ENCODE assay signal across 22 cellular contexts in the genomic region with DNA sequence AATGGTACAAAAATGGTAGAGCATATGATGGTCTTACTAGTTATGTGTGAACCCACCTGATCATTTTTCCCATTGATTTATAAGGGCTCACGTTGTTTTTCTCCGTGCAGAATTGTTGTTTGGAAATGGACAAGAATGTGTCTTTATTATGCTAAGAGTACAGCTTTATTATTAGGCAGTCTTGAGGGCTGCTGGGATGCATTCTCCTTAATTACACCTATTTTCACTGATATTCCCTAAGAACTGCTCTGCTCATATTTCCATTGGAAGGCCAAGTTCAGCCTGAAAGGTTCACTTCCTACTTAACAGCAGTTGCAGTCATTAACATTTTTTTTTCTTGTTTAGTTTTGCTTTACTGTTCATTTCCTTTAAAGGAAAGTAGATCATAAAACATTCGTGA.
DNase-seq lines count a peak whose midpoint lies in the region; ATAC-seq, FAIRE-seq and TF ChIP-seq lines count a peak whose summit lies in the region.
"Had no signal": no experiment of that assay in that cellular context is flagged by ENCODE, and none has a peak within 500 bp of the region (broad histone marks: within the 10 kb centered on the region; RNA-seq: fewer than 3 reads in every experiment).

No MANE protein-coding gene starts in this region.

- TF ChIP-seq CTCF in astrocyte (IDR thresholded peaks at IDR 0.05; ENCODE audit: insufficient read depth, low read depth, low read length) (no peak), glutamatergic neuron (IDR thresholded peaks at IDR 0.05; ENCODE audit: partially characterized antibody, unreplicated experiment) (no peak)

- H3K27me3 Mint-ChIP-seq in astrocyte (ENCODE audit: low read depth, unreplicated experiment) (no peaks in the 10 kb centered on the region), glutamatergic neuron (ENCODE audit: unreplicated experiment) (no peaks in the 10 kb centered on the region)

- H2AFZ ChIP-seq in astrocyte (ENCODE audit: low read depth, low read length): peak overlapping the region; percentile 68
- peak overlapping the region; percentile 57 for H2AFZ ChIP-seq in neuronal stem cell (ENCODE audit: low read length)
- H2AFZ ChIP-seq: GM23248 had no signal

- no peak for FAIRE-seq in astrocyte (lab: Jason Lieb, UNC)
- FAIRE-seq: D721Med, HTR-8/SVneo had no signal

- peak overlapping the region; percentile 73 for H3K27ac Mint-ChIP-seq in astrocyte (ENCODE audit: unreplicated experiment)
- H3K27ac Mint-ChIP-seq in glutamatergic neuron (ENCODE audit: unreplicated experiment): peak overlapping the region; percentile 85
- H3K27ac Mint-ChIP-seq: memory B cell; T-helper 1 cell treated with Interleukin-12 subunit alpha and Interleukin-12 subunit beta and Interleukin-4 antibody, amounts not matched to agents 30 μg/mL and 1 μg/mL, for 36 hours had no signal

- no peak overlapping the region for H3K27ac ChIP-seq in astrocyte (ENCODE audit: low read depth, low read length)
- H3K27ac ChIP-seq in neuronal stem cell (replicated peaks; ENCODE audit: low read length): no peak overlapping the region
- H3K27ac ChIP-seq: coronary artery, GM23248, neutrophil, vagina had no signal

- ATAC-seq in HG03442 (IDR thresholded peaks at IDR 0.05; ENCODE audit: unreplicated experiment): no peak

- H3K9me3 Mint-ChIP-seq in astrocyte (ENCODE audit: unreplicated experiment): no peaks in the 10 kb centered on the region
- peaks cover 4% of the 10 kb centered on the region for H3K9me3 Mint-ChIP-seq in glutamatergic neuron (ENCODE audit: unreplicated experiment)
- H3K9me3 Mint-ChIP-seq: memory B cell had no signal

- H3K23ac ChIP-seq in neuronal stem cell (ENCODE audit: low read depth, low read length, poor library complexity): no peak overlapping the region

- H3K4ac ChIP-seq in neuronal stem cell (ENCODE audit: low read length): no peak overlapping the region

- H3K36me3 Mint-ChIP-seq in astrocyte (ENCODE audit: low read depth, unreplicated experiment): no peaks in the 10 kb centered on the region
- no peaks in the 10 kb centered on the region for H3K36me3 Mint-ChIP-seq in glutamatergic neuron (ENCODE audit: unreplicated experiment)
- H3K36me3 Mint-ChIP-seq: memory B cell had no signal

- no peaks in the 10 kb centered on the region for H3K79me2 ChIP-seq in astrocyte (ENCODE audit: insufficient read depth, low read length)

- H3K4me3 Mint-ChIP-seq in astrocyte (ENCODE audit: unreplicated experiment) (no peak overlapping the region), glutamatergic neuron (ENCODE audit: unreplicated experiment) (peak overlapping the region; percentile 27)
- H3K4me3 Mint-ChIP-seq: memory B cell; T-helper 1 cell treated with Interleukin-12 subunit alpha and Interleukin-12 subunit beta and Interleukin-4 antibody, amounts not matched to agents 30 μg/mL and 1 μg/mL, for 36 hours had no signal

- H3K4me2 ChIP-seq in astrocyte (ENCODE audit: low read length) (peak overlapping the region; percentile 71), neuronal stem cell (ENCODE audit: insufficient read depth, low read length, poor library complexity, severe bottlenecking) (peak overlapping the region; percentile 38)

- no peak overlapping the region for H2BK15ac ChIP-seq in neuronal stem cell (ENCODE audit: low read length)

- in situ Hi-C loops in G401 (cut with HindIII; ENCODE audit: low sequenced_read_pairs): no loop called here

- no peak overlapping the region for H3K18ac ChIP-seq in neuronal stem cell (ENCODE audit: low read length)

- H3K36me3 ChIP-seq in astrocyte (ENCODE audit: insufficient read depth, low read length) (no peaks in the 10 kb centered on the region), neuronal stem cell (replicated peaks in 1 of 2; ENCODE audit: control insufficient read depth in 2 of 2, insufficient read depth in 2 of 2, low read length in 2 of 2) (no peaks in the 10 kb centered on the region)
- H3K36me3 ChIP-seq: neutrophil, vagina had no signal

- H3K14ac ChIP-seq in neuronal stem cell (ENCODE audit: low read length): no peak overlapping the region

- H2BK120ac ChIP-seq in neuronal stem cell (ENCODE audit: low read depth, low read length): no peak overlapping the region

- H2BK5ac ChIP-seq in neuronal stem cell (ENCODE audit: low read length): no peak overlapping the region

- peak; percentile 36 for DNase-seq in G401 (ENCODE audit: low spot score)
- DNase-seq in astrocyte (ENCODE audit: low read depth): no peak
- no peak for DNase-seq in glutamatergic neuron
- no peak for DNase-seq in neuronal stem cell (ENCODE audit: low spot score)
- no peak for DNase-seq in ureter (ENCODE audit: low spot score)
- no peak for DNase-seq in LoVo (ENCODE audit: low spot score)
- no peak for DNase-seq in activated CD4-positive, alpha-beta T cell treated with anti-CD3 and anti-CD28 coated beads, Interleukin-2, amount 50 U/mL, for 1 hour
- DNase-seq: activated CD8-positive, alpha-beta memory T cell treated with anti-CD3 and anti-CD28 coated beads, Interleukin-2, amount 50 U/mL, for 4 hours; GDM1; kidney glomerular epithelial cell; NCI-H1105; NK-92 treated with Interleukin-12 subunit alpha and Interleukin-12 subunit beta, amount 100 ng/mL, for 24 hours; stimulated activated CD8-positive, alpha-beta memory T cell treated with anti-CD3 and anti-CD28 coated beads, Interleukin-4, amount 100 ng/mL, for 48 hours had no signal

- no peak overlapping the region for H2BK12ac ChIP-seq in neuronal stem cell (ENCODE audit: low read length)

- no peak overlapping the region for H2AK5ac ChIP-seq in neuronal stem cell (ENCODE audit: low read depth, low read length)

- no peaks in the 10 kb centered on the region for H3K79me1 ChIP-seq in neuronal stem cell (ENCODE audit: low read depth, low read length)

- no peaks in the 10 kb centered on the region for H3K9me3 ChIP-seq in astrocyte (ENCODE audit: insufficient read depth, low read depth, low read length)
- peaks cover 0 to 12% of the 10 kb centered on the region in 2 donors for H3K9me3 ChIP-seq in neuronal stem cell (replicated peaks in 1 of 2; ENCODE audit: control insufficient read depth in 2 of 2, insufficient read depth in 1 of 2, low read depth in 1 of 2, low read length in 2 of 2)
- H3K9me3 ChIP-seq: neutrophil, vagina had no signal

- no CpG with 5 or more reads among the region's 3 CpGs for WGBS in neuronal stem cell (ENCODE audit: extremely low coverage in 2 of 2, insufficient read length in 2 of 2, insufficient replicate concordance in 1 of 2), 2 donors

- no peak overlapping the region for H3K9ac ChIP-seq in astrocyte (ENCODE audit: low read length)
- H3K9ac ChIP-seq in neuronal stem cell (ENCODE audit: low read depth, low read length, poor library complexity): no peak overlapping the region
- H3K9ac ChIP-seq: GM23248 had no signal

- H3K4me1 Mint-ChIP-seq in astrocyte (ENCODE audit: low read depth, unreplicated experiment) (peaks cover 21% of the 10 kb centered on the region), glutamatergic neuron (ENCODE audit: low read depth, unreplicated experiment) (peaks cover 31% of the 10 kb centered on the region)

- H3K4me3 ChIP-seq in astrocyte (ENCODE audit: insufficient read depth, low read depth, low read length) (no peak overlapping the region), neuronal stem cell (ENCODE audit: low read length in 2 of 2) (peak overlapping the region in 1 of 2 donors; percentile 30)
- H3K4me3 ChIP-seq: GM23248, vagina had no signal

- H4K8ac ChIP-seq in neuronal stem cell (ENCODE audit: low read depth, low read length): no peak overlapping the region

- H4K20me1 ChIP-seq in astrocyte (ENCODE audit: insufficient read depth, low read length): no peaks in the 10 kb centered on the region

- H4K91ac ChIP-seq in neuronal stem cell (ENCODE audit: low read depth, low read length, poor library complexity): no peak overlapping the region

- H3K4me1 ChIP-seq in astrocyte (ENCODE audit: insufficient read depth, low read length) (peaks cover 3% of the 10 kb centered on the region), neuronal stem cell (ENCODE audit: control insufficient read depth in 2 of 2, insufficient read depth in 1 of 2, low read depth in 1 of 2, low read length in 2 of 2) (peaks cover 10 to 29% of the 10 kb centered on the region in 2 donors)

- H3K27me3 ChIP-seq in astrocyte (ENCODE audit: insufficient read depth, low read length) (no peaks in the 10 kb centered on the region), neuronal stem cell (ENCODE audit: control insufficient read depth in 3 of 3, insufficient read depth in 3 of 3, low read depth in 1 of 3, low read length in 3 of 3) (peaks cover 0 to 2% (median 0%) of the 10 kb centered on the region in 3 experiments)
- H3K27me3 ChIP-seq: neutrophil, vagina had no signal
